ENCODE assay signal across 8 cellular contexts in the genomic region with DNA sequence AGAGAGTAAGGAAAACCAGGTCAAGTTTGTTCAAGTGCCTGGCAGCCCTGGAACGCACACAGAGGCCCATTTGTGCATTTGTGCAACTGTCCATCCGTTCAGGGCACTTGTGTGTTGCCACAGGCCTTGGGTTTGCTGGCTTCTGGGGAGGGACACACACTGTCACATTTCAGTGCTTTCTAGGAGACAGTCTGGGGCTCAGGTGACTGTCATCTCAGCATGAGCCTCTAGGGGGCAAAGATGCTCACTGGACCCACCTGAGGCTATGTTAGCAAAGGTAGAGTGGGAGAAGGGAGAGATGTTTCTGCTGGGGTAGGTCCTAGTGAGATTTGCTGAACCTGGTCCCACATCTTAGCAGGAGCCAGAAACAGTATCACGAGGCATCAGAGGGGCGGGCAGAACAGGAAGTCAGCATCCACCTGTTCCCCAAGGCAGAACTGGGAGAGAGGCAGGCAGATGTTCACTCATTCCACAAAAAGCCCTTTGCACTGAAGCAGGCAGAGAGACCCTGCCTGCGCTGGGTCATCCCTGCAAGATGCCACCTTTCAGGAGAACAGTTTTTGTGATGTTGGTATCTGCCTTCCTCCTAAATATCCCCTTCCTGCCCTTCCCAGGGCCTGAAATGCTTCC. TPM values are rescaled to one million over a fixed set of nuclear protein-coding genes. Genes with fewer than 3 reads are reported as not detected.
DNase-seq lines count a peak whose midpoint lies in the region; ATAC-seq, FAIRE-seq and TF ChIP-seq lines count a peak whose summit lies in the region.

No MANE protein-coding gene starts in this region.

- no peaks in the 10 kb centered on the region for H3K9me3 ChIP-seq in pancreas

- H3K4me1 ChIP-seq in pancreas, result peaks cover 0 to 9% (median 0%) of the 10 kb centered on the region in 3 donors

- no peaks in the 10 kb centered on the region for H3K27me3 ChIP-seq in pancreas

- peak; percentile 20 to 54 (median 36) for TF ChIP-seq CTCF in pancreas (IDR thresholded peaks at IDR 0.05)

- peak; percentile 52 for DNase-seq in NCI-H345 (lab: John Stamatoyannopoulos, UW)
- DNase-seq in NCI-H345 treated with DMSO at 0.1 percent for 48 hours (lab: John Stamatoyannopoulos, UW; ENCODE audit: unreplicated experiment), result no peak
- DNase-seq in NCI-H1694 treated with DMSO at 0.1 percent for 48 hours (lab: John Stamatoyannopoulos, UW), result peak; percentile 42
- peak; percentile 78 for DNase-seq in activated CD8-positive, alpha-beta memory T cell treated with anti-CD3 and anti-CD28 coated beads for 24 hours
- DNase-seq in epithelial cell of prostate (ENCODE audit: low read depth, low spot score), result no peak
- DNase-seq in pancreas, result peak in 1 of 6 donors; percentile 58
- DNase-seq in mucosa of gallbladder (ENCODE audit: low spot score), result no peak
- no peak for DNase-seq in NCI-H2107 (lab: John Stamatoyannopoulos, UW)

- no peaks in the 10 kb centered on the region for H3K36me3 ChIP-seq in pancreas

- H3K4me3 ChIP-seq in pancreas, result no peak overlapping the region

- FAIRE-seq in pancreas (lab: Jason Lieb, UNC), result no peak

- peak in 3 of 4 donors; percentile 75 to 83 (median 80) for ATAC-seq in pancreas

- 53 to 54% methylated on average over 5 of the region's 5 CpGs for WGBS in pancreas, 2 donors

- H3K27ac ChIP-seq in epithelial cell of prostate, result peak overlapping the region; percentile 53
- H3K27ac ChIP-seq in pancreas, result no peak overlapping the region

- intact Hi-C loops in pancreas (cut with DNase I), result no loop called here

RNA-seq across cellular contexts. Expression of gene RAI1, which starts 48.5 kb away (rescaled TPM):
- 10 to 100 TPM; 12.1 to 21.6 (median 13.5) TPM for total RNA-seq in pancreas
- 10 to 100 TPM; 21.1 to 23.9 TPM for polyA plus RNA-seq in pancreas
- total RNA-seq in mucosa of gallbladder, result 60.3 TPM

Comparison
In these comparisons a context has a peak if more than half of its experiments do, and no peak if none do; other contexts are left out.
1. DNase-seq: peak in NCI-H345 (single experiment), NCI-H1694 treated with DMSO at 0.1 percent for 48 hours (single experiment) and activated CD8-positive, alpha-beta memory T cell treated with anti-CD3 and anti-CD28 coated beads for 24 hours (single experiment); none in NCI-H345 treated with DMSO at 0.1 percent for 48 hours (single experiment), epithelial cell of prostate (single experiment), mucosa of gallbladder (single experiment) and NCI-H2107 (single experiment).